Comparison of ENCODE assay signal across 20 cellular contexts in genomic region chr4:82681759-82682158, GRCh38.
"Had no signal": no experiment of that assay in that cellular context is flagged by ENCODE, and none has a peak within 500 bp of the region (broad histone marks: within the 10 kb centered on the region; RNA-seq: fewer than 3 reads in every experiment).

No MANE protein-coding gene starts in this region.

- H3K4me1 ChIP-seq: ascending aorta, right atrium auricular region, upper lobe of left lung had no signal

- H3K27ac ChIP-seq: ascending aorta, breast epithelium, right atrium auricular region, skin epidermis, suprapubic skin, upper lobe of left lung, WERI-Rb-1 had no signal

- DNase-seq: activated CD4-positive, alpha-beta memory T cell treated with anti-CD3 and anti-CD28 coated beads for 36 hours; activated CD8-positive, alpha-beta memory T cell treated with anti-CD3 and anti-CD28 coated beads, Interleukin-2, amount 10 ng/mL, durations not matched to agents 7 days and 5 days; activated naive CD4-positive, alpha-beta T cell treated with anti-CD3 and anti-CD28 coated beads for 36 hours; activated T-cell treated with anti-CD3 and anti-CD28 coated beads, Interleukin-2, amount 50 U/mL, for 1 hour; cerebellar nuclear complex; effector memory CD4-positive, alpha-beta T cell; foreskin melanocyte; immature natural killer cell; mesendoderm; nucleus accumbens; stimulated activated CD4-positive, alpha-beta T cell treated with anti-CD3 and anti-CD28 coated beads, Interleukin-15, amount 100 ng/mL, for 24 hours; stimulated activated CD4-positive, alpha-beta T cell treated with anti-CD3 and anti-CD28 coated beads, Interleukin-4, amount 100 ng/mL, for 24 hours; stimulated activated naive CD4-positive, alpha-beta T cell treated with Interleukin-2 at 50 U/mL for 16 hours; upper lobe of left lung; WERI-Rb-1 had no signal

- H3K27me3 ChIP-seq: ascending aorta, breast epithelium, right atrium auricular region, suprapubic skin, upper lobe of left lung had no signal

- H3K4me3 ChIP-seq: ascending aorta, breast epithelium, right atrium auricular region, skin epidermis, suprapubic skin, upper lobe of left lung had no signal

- H3K36me3 ChIP-seq: ascending aorta, breast epithelium, right atrium auricular region, suprapubic skin, upper lobe of left lung had no signal

- H3K9me3 ChIP-seq: ascending aorta, breast epithelium, right atrium auricular region, suprapubic skin, upper lobe of left lung had no signal
